ENCODE assay signal across 19 cellular contexts in the genomic region with DNA sequence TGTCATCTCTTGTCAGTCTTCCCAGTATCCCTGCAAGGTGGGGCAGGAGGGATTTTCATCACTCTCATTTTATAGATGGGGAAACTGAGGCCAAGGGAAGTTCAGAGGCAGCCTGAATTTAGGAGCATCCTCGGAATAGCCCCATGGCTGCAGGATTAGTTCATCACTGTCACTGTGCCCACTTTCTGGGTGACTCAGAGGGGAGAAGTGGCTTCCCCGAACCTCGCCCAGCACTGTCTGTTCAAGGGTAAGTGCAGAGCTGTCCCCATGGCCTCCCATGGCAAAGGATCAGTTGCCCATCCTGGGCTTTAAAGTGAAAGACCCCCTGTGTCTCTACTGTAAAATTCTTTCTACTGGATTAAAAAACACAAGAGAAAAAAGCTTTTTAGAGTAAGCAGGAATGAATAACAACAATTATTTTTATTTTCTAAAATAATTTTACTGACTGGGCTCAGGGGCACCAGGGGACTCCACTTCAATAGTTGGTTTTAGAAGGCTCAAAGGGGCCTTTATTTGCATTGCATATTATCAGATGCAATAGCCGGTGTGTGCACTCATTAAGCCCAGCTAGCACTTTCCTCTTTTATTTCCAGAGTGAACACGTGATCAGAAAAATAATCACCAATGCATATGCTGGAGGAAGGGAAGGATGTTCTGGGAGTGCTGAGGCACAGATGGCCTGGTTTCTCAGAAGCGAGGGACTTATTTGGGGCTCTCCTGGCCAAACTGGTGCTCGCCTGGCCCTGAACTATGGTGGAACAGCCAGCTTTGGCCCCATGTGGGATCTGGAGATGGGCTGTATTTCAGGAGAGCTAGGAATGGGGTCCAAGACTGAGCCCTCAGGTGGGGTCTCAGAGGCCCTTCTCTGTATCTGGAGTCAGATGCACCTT.
DNase-seq lines count a peak whose midpoint lies in the region; ATAC-seq and TF ChIP-seq lines count a peak whose summit lies in the region.
"Had no signal": no experiment of that assay in that cellular context is flagged by ENCODE, and none has a peak within 500 bp of the region (broad histone marks: within the 10 kb centered on the region; RNA-seq: fewer than 3 reads in every experiment).

No MANE protein-coding gene starts in this region.

- ATAC-seq in HG03457 (IDR thresholded peaks at IDR 0.05; ENCODE audit: unreplicated experiment), result no peak
- ATAC-seq in GM18858 (IDR thresholded peaks at IDR 0.05; ENCODE audit: unreplicated experiment), result no peak
- ATAC-seq: body of pancreas, Panc1 had no signal

- TF ChIP-seq CTCF in AG10803 (conservative IDR thresholded peaks at IDR 0.05; ENCODE audit: low read length) (no peak), foreskin fibroblast (IDR thresholded peaks at IDR 0.05; ENCODE audit: low read depth, low read length) (no peak), GM10248 (IDR thresholded peaks at IDR 0.05; ENCODE audit: control extremely low read depth, extremely low read depth, low read depth, missing control alignments) (no peak)

- DNase-seq in AG10803 (ENCODE audit: low read depth) (peak; percentile 35), GM03348 (ENCODE audit: low spot score) (peak; percentile 73), T1000 (lab: John Stamatoyannopoulos, UW) (peak; percentile 12), foreskin fibroblast (peak; percentile 42 to 73), NCI-H345 (lab: John Stamatoyannopoulos, UW) (no peak), GM10248 (ENCODE audit: extremely low spot score) (no peak)
- DNase-seq: activated CD4-positive, alpha-beta T cell treated with anti-CD3 and anti-CD28 coated beads, Interleukin-2, amount 10 ng/mL, durations not matched to agents 7 days and 5 days; body of pancreas; hippocampal formation; KG1; NCI-H1105; NCI-H2107; small intestine; stimulated activated CD4-positive, alpha-beta T cell treated with anti-CD3 and anti-CD28 coated beads, Interleukin-4, amount 100 ng/mL, for 24 hours; trophoblast cell had no signal

- CTCF ChIA-PET in GM10248 (lab: Yijun Ruan, JAX), result interaction anchor here (1.5 kb wide), 1 partner anchor 37 kb away, joined by 4 read pairs; no protein-coding TSS in a partner anchor

- POLR2A ChIA-PET in GM10248 (lab: Yijun Ruan, JAX), result no interaction called here

- H3K4me3 ChIP-seq in AG10803 (ENCODE audit: low read length), result no peak overlapping the region
- H3K4me3 ChIP-seq in foreskin fibroblast (ENCODE audit: low read depth in 1 of 2, low read length in 2 of 2), result no peak overlapping the region
- H3K4me3 ChIP-seq: body of pancreas, coronary artery had no signal

Comparison
In these comparisons a context has a peak if more than half of its experiments do, and no peak if none do; other contexts are left out.
1. DNase-seq: peak in AG10803 (single experiment), GM03348 (single experiment), T1000 (single experiment) and foreskin fibroblast (2 of 2); none in NCI-H345 (single experiment) and GM10248 (single experiment).